18 cellular contexts compared by ENCODE assay signal in genomic region chr2:64832926-64833325, GRCh38.
DNase-seq lines count a peak whose midpoint lies in the region; ATAC-seq and TF ChIP-seq lines count a peak whose summit lies in the region.
"Had no signal": no experiment of that assay in that cellular context is flagged by ENCODE, and none has a peak within 500 bp of the region (broad histone marks: within the 10 kb centered on the region; RNA-seq: fewer than 3 reads in every experiment).

No MANE protein-coding gene starts in this region.

- H3K9me3 ChIP-seq in PC-3 (ENCODE audit: low read length) (no peaks in the 10 kb centered on the region), suprapubic skin (no peaks in the 10 kb centered on the region)

- peaks cover 13% of the 10 kb centered on the region for H3F3A ChIP-seq in PC-3 (ENCODE audit: low read length, unreplicated experiment)

- no peaks in the 10 kb centered on the region for H3K9me2 ChIP-seq in PC-3 (replicated peaks; ENCODE audit: low read length)

- H3K27me3 ChIP-seq in PC-3 (ENCODE audit: low read length) (no peaks in the 10 kb centered on the region), suprapubic skin (no peaks in the 10 kb centered on the region)

- no peaks in the 10 kb centered on the region for H3K36me3 ChIP-seq in PC-3 (ENCODE audit: low read depth, low read length)
- H3K36me3 ChIP-seq in suprapubic skin = no peaks in the 10 kb centered on the region

- H3K4me1 Mint-ChIP-seq in central memory CD8-positive, alpha-beta T cell = no peaks in the 10 kb centered on the region
- H3K4me1 Mint-ChIP-seq in progenitor cell of endocrine pancreas (ENCODE audit: low read depth) = peaks cover 32% of the 10 kb centered on the region

- no peak for TF ChIP-seq CTCF in PC-3 (conservative IDR thresholded peaks at IDR 0.05; ENCODE audit: low read depth, low read length)
- no peak for TF ChIP-seq CTCF in fibroblast of villous mesenchyme (IDR thresholded peaks at IDR 0.05; ENCODE audit: insufficient read depth, low read depth, low read length)
- no peak for TF ChIP-seq CTCF in suprapubic skin (IDR thresholded peaks at IDR 0.05)
- no peak for TF ChIP-seq CTCF in progenitor cell of endocrine pancreas (IDR thresholded peaks at IDR 0.05; ENCODE audit: unreplicated experiment)

- peak; percentile 33 for DNase-seq in PC-3
- DNase-seq in central memory CD8-positive, alpha-beta T cell (ENCODE audit: low spot score in 2 of 2) = no peak
- peak; percentile 18 for DNase-seq in fibroblast of villous mesenchyme (ENCODE audit: low read depth)
- DNase-seq in suprapubic skin (ENCODE audit: low spot score in 2 of 2) = no peak
- no peak for DNase-seq in stimulated activated CD4-positive, alpha-beta T cell treated with anti-CD3 and anti-CD28 coated beads, Interleukin-4, amount 100 ng/mL, for 24 hours
- DNase-seq in progenitor cell of endocrine pancreas (ENCODE audit: low spot score, unreplicated experiment) = no peak
- no peak for DNase-seq in activated naive CD4-positive, alpha-beta T cell treated with anti-CD3 and anti-CD28 coated beads, Interleukin-2, amount 50 U/mL, for 16 hours
- DNase-seq: ACHN; C1 segment of cervical spinal cord; CD8-positive, alpha-beta memory T cell; H9; NCI-H1417 treated with DMSO at 0.1 percent for 48 hours; NCI-H187 treated with DMSO at 0.1 percent for 48 hours; NCI-H345; NCI-H526; SHP77 had no signal

- H3K27ac ChIP-seq in PC-3 (ENCODE audit: low read length) (peak overlapping the region; percentile 93), suprapubic skin (peak overlapping the region; percentile 38)
- H3K27ac ChIP-seq: HL-60, SK-N-MC had no signal

- no TSS peak for BruUV-seq in PC-3 (replicated peaks; lab: Mats Ljungman, UMichigan)

- 0 out of 2 replicates have a peak overlapping the region, but pooled peaks have one; percentile 2 for H3K4me2 ChIP-seq in PC-3 (ENCODE audit: low read length)

- H3K27me3 Mint-ChIP-seq in central memory CD8-positive, alpha-beta T cell = no peaks in the 10 kb centered on the region
- H3K27me3 Mint-ChIP-seq in progenitor cell of endocrine pancreas = peaks cover 3% of the 10 kb centered on the region

- H3K4me1 ChIP-seq in PC-3 (ENCODE audit: insufficient read depth, low read length) (peaks cover 69% of the 10 kb centered on the region), suprapubic skin (peaks cover 17% of the 10 kb centered on the region)

- no peaks in the 10 kb centered on the region for H3K9me3 Mint-ChIP-seq in central memory CD8-positive, alpha-beta T cell
- no peaks in the 10 kb centered on the region for H3K9me3 Mint-ChIP-seq in progenitor cell of endocrine pancreas (ENCODE audit: low read depth)
- H3K9me3 Mint-ChIP-seq: CD8-positive, alpha-beta memory T cell; H9 had no signal

- H3K9ac ChIP-seq in PC-3 (ENCODE audit: low read length) = no peak overlapping the region

- no peaks in the 10 kb centered on the region for H3K36me3 Mint-ChIP-seq in central memory CD8-positive, alpha-beta T cell (ENCODE audit: insufficient read depth)
- H3K36me3 Mint-ChIP-seq in progenitor cell of endocrine pancreas (ENCODE audit: insufficient read depth) = no peaks in the 10 kb centered on the region
- H3K36me3 Mint-ChIP-seq: CD8-positive, alpha-beta memory T cell had no signal

- ATAC-seq in PC-3 = no peak
- no peak for ATAC-seq in central memory CD8-positive, alpha-beta T cell (replicated peaks; ENCODE audit: extremely low read depth, poor library complexity, severe bottlenecking)

- H3K4me3 Mint-ChIP-seq in central memory CD8-positive, alpha-beta T cell = no peak overlapping the region
- H3K4me3 Mint-ChIP-seq in progenitor cell of endocrine pancreas (ENCODE audit: low read depth) = no peak overlapping the region
- H3K4me3 Mint-ChIP-seq: CD8-positive, alpha-beta memory T cell; H9 had no signal

- 84% methylated on average over 1 of the region's 1 CpG for WGBS in suprapubic skin

- peak overlapping the region; percentile 14 for H3K27ac Mint-ChIP-seq in central memory CD8-positive, alpha-beta T cell (ENCODE audit: low read depth)
- no peak overlapping the region for H3K27ac Mint-ChIP-seq in progenitor cell of endocrine pancreas

- TF ChIP-seq POLR2A in suprapubic skin (IDR thresholded peaks at IDR 0.05) = no peak

- intact Hi-C loops in PC-3 (cut with micrococcal nuclease) = loop anchor here (5.0 kb wide), 1 partner anchor 34 kb away; no protein-coding TSS in a partner anchor

- H3K4me3 ChIP-seq in PC-3 (ENCODE audit: low read length) (no peak overlapping the region), fibroblast of villous mesenchyme (ENCODE audit: low read depth, low read length) (no peak overlapping the region), suprapubic skin (no peak overlapping the region)
- H3K4me3 ChIP-seq: SK-N-MC had no signal

- POLR2A ChIA-PET in PC-3 (lab: Charles Lee; ENCODE audit: unreplicated experiment) = interaction anchor here (0.5 to 0.7 kb wide), 4 partner anchors 36 to 83 kb away, joined by 3 to 11 read pairs (median 4); no protein-coding TSS in a partner anchor

- CTCF ChIA-PET in PC-3 (lab: Charles Lee) = interaction anchor here (0.6 kb wide), 1 partner anchor 310 kb away, joined by 3 read pairs; no protein-coding TSS in a partner anchor

- no peaks in the 10 kb centered on the region for H3K79me2 ChIP-seq in PC-3 (ENCODE audit: low read length)

- no peak for TF ChIP-seq EP300 in suprapubic skin (IDR thresholded peaks at IDR 0.05)

- no peak overlapping the region for H2AFZ ChIP-seq in PC-3 (ENCODE audit: low read length)

- H4K20me1 ChIP-seq in PC-3 (ENCODE audit: low read length) = no peaks in the 10 kb centered on the region

Comparison
In these comparisons a context has a peak if more than half of its experiments do, and no peak if none do; other contexts are left out.
1. DNase-seq: peak in PC-3 (single experiment) and fibroblast of villous mesenchyme (single experiment); none in central memory CD8-positive, alpha-beta T cell (0 of 2), suprapubic skin (0 of 2), stimulated activated CD4-positive, alpha-beta T cell treated with anti-CD3 and anti-CD28 coated beads, Interleukin-4, amount 100 ng/mL, for 24 hours (single experiment), progenitor cell of endocrine pancreas (single experiment) and activated naive CD4-positive, alpha-beta T cell treated with anti-CD3 and anti-CD28 coated beads, Interleukin-2, amount 50 U/mL, for 16 hours (single experiment).